ENCODE assay signal across 9 cellular contexts in genomic region chr20:845226-845868, GRCh38.
DNase-seq lines count a peak whose midpoint lies in the region; ATAC-seq lines count a peak whose summit lies in the region.
"Had no signal": no experiment of that assay in that cellular context is flagged by ENCODE, and none has a peak within 500 bp of the region (broad histone marks: within the 10 kb centered on the region; RNA-seq: fewer than 3 reads in every experiment).

No MANE protein-coding gene starts in this region.

- peaks cover 8% of the 10 kb centered on the region for H3K4me1 ChIP-seq in iPS-15b (ENCODE audit: control insufficient read depth, insufficient read depth, low read length)

- peak overlapping the region; percentile 82 for H3K4me3 Mint-ChIP-seq in activated T-cell treated with anti-CD3 and anti-CD28 coated beads, Interleukin-2, amount 50 U/mL, for 24 hours
- H3K4me3 Mint-ChIP-seq in stimulated activated effector memory CD8-positive, alpha-beta T cell treated with anti-CD3 and anti-CD28 coated beads, Interleukin-12 subunit alpha, Interleukin-12 subunit beta, amount 100 ng/mL, for 72 hours: peak overlapping the region; percentile 85

- peak overlapping the region; percentile 55 for H3K4me3 ChIP-seq in iPS-15b (ENCODE audit: low read depth, low read length)
- H3K4me3 ChIP-seq: A549 had no signal

- peaks cover 41% of the 10 kb centered on the region for H3K27me3 ChIP-seq in iPS-15b (ENCODE audit: control insufficient read depth, insufficient read depth, low read length)

- peaks cover 8% of the 10 kb centered on the region for H3K36me3 Mint-ChIP-seq in activated T-cell treated with anti-CD3 and anti-CD28 coated beads, Interleukin-2, amount 50 U/mL, for 24 hours (ENCODE audit: low read depth)
- peaks cover 15% of the 10 kb centered on the region for H3K36me3 Mint-ChIP-seq in stimulated activated effector memory CD8-positive, alpha-beta T cell treated with anti-CD3 and anti-CD28 coated beads, Interleukin-12 subunit alpha, Interleukin-12 subunit beta, amount 100 ng/mL, for 72 hours

- no peaks in the 10 kb centered on the region for H3K9me3 Mint-ChIP-seq in activated T-cell treated with anti-CD3 and anti-CD28 coated beads, Interleukin-2, amount 50 U/mL, for 24 hours
- H3K9me3 Mint-ChIP-seq in stimulated activated effector memory CD8-positive, alpha-beta T cell treated with anti-CD3 and anti-CD28 coated beads, Interleukin-12 subunit alpha, Interleukin-12 subunit beta, amount 100 ng/mL, for 72 hours: no peaks in the 10 kb centered on the region

- H3K9ac ChIP-seq in iPS-15b (ENCODE audit: low read depth, low read length): no peak overlapping the region

- peaks cover 60% of the 10 kb centered on the region for H3K4me1 Mint-ChIP-seq in activated T-cell treated with anti-CD3 and anti-CD28 coated beads, Interleukin-2, amount 50 U/mL, for 24 hours (ENCODE audit: low read depth)
- H3K4me1 Mint-ChIP-seq in stimulated activated effector memory CD8-positive, alpha-beta T cell treated with anti-CD3 and anti-CD28 coated beads, Interleukin-12 subunit alpha, Interleukin-12 subunit beta, amount 100 ng/mL, for 72 hours: peaks cover 48% of the 10 kb centered on the region

- H3K27me3 Mint-ChIP-seq in activated T-cell treated with anti-CD3 and anti-CD28 coated beads, Interleukin-2, amount 50 U/mL, for 24 hours: no peaks in the 10 kb centered on the region

- no peaks in the 10 kb centered on the region for H3K9me3 ChIP-seq in iPS-15b (ENCODE audit: control insufficient read depth, insufficient read depth, low read length)
- H3K9me3 ChIP-seq: A549 had no signal

- peaks cover 2% of the 10 kb centered on the region for H3K36me3 ChIP-seq in iPS-15b (ENCODE audit: control insufficient read depth, insufficient read depth, low read length)

- DNase-seq in NCI-H82 (lab: John Stamatoyannopoulos, UW) (peak; percentile 64), NCI-H82 treated with DMSO at 0.1 percent for 48 hours (lab: John Stamatoyannopoulos, UW; ENCODE audit: unreplicated experiment) (no peak)
- peak; percentile 58 for DNase-seq in activated T-cell treated with anti-CD3 and anti-CD28 coated beads, Interleukin-2, amount 50 U/mL, for 24 hours
- no peak for DNase-seq in stimulated activated effector memory CD8-positive, alpha-beta T cell treated with anti-CD3 and anti-CD28 coated beads, Interleukin-12 subunit alpha, Interleukin-12 subunit beta, amount 100 ng/mL, for 72 hours (ENCODE audit: low spot score in 2 of 2)
- DNase-seq in stimulated activated naive CD4-positive, alpha-beta T cell treated with Interleukin-2 at 50 U/mL for 16 hours (lab: John Stamatoyannopoulos, UW): no peak

- ATAC-seq in stimulated activated effector memory CD8-positive, alpha-beta T cell treated with anti-CD3 and anti-CD28 coated beads, Interleukin-12 subunit alpha, Interleukin-12 subunit beta, amount 100 ng/mL, for 72 hours: no peak
- ATAC-seq in GM18868 (IDR thresholded peaks at IDR 0.05; ENCODE audit: unreplicated experiment) (no peak), HG02852 (IDR thresholded peaks at IDR 0.05; ENCODE audit: unreplicated experiment) (no peak)

- H3K27ac Mint-ChIP-seq in activated T-cell treated with anti-CD3 and anti-CD28 coated beads, Interleukin-2, amount 50 U/mL, for 24 hours: peak overlapping the region; percentile 92
- peak overlapping the region; percentile 93 for H3K27ac Mint-ChIP-seq in stimulated activated effector memory CD8-positive, alpha-beta T cell treated with anti-CD3 and anti-CD28 coated beads, Interleukin-12 subunit alpha, Interleukin-12 subunit beta, amount 100 ng/mL, for 72 hours

Comparison
In these comparisons a context has a peak if more than half of its experiments do, and no peak if none do; other contexts are left out.
1. DNase-seq: peak in NCI-H82 (single experiment) and activated T-cell treated with anti-CD3 and anti-CD28 coated beads, Interleukin-2, amount 50 U/mL, for 24 hours (single experiment); none in NCI-H82 treated with DMSO at 0.1 percent for 48 hours (single experiment), stimulated activated effector memory CD8-positive, alpha-beta T cell treated with anti-CD3 and anti-CD28 coated beads, Interleukin-12 subunit alpha, Interleukin-12 subunit beta, amount 100 ng/mL, for 72 hours (0 of 2) and stimulated activated naive CD4-positive, alpha-beta T cell treated with Interleukin-2 at 50 U/mL for 16 hours (single experiment).